16 cellular contexts compared by ENCODE assay signal in the genomic region with DNA sequence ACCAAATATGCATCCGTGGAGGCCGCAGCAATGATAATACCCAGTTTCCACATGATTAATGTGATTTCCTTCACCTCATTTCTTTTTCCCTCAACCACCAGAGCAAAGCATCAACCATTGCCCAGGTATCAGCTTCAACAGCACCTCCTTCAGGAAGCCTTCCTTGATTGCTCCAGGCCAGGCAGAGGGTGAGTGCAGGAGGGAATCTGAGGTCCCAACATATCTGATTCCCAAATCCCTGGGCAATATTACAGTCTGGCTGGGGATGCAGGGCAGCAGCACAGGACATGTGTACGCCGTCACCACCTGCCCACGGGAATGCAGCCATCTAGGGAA.
DNase-seq lines count a peak whose midpoint lies in the region; ATAC-seq, FAIRE-seq and TF ChIP-seq lines count a peak whose summit lies in the region.
"Had no signal": no experiment of that assay in that cellular context is flagged by ENCODE, and none has a peak within 500 bp of the region (broad histone marks: within the 10 kb centered on the region; RNA-seq: fewer than 3 reads in every experiment).

No MANE protein-coding gene starts in this region.

- 71% methylated on average over 5 of the region's 5 CpGs for WGBS in A549 (ENCODE audit: missing lambda C conversion rate)
- 0% methylated on average over 5 of the region's 5 CpGs for WGBS in K562 (ENCODE audit: insufficient coverage, low coverage, missing lambda C conversion rate)

- H2AFZ ChIP-seq in HCT116 (ENCODE audit: low read depth, low read length, poor library complexity, severe bottlenecking), result no peak overlapping the region
- H2AFZ ChIP-seq in K562 (ENCODE audit: low read depth, low read length), result no peak overlapping the region

- H3K27ac ChIP-seq in A549, result no peak overlapping the region
- no peak overlapping the region for H3K27ac ChIP-seq in HCT116 (ENCODE audit: low read depth, low read length)
- H3K27ac ChIP-seq in K562 (ENCODE audit: extremely low read depth, low read depth, low read length), result no peak overlapping the region
- H3K27ac ChIP-seq: BLaER1 treated with 17β-estradiol and CSF1 and Interleukin-3, amounts not matched to agents 10 nM and 100 nM had no signal

- POLR2A ChIA-PET in A549 (lab: Yijun Ruan, JAX) (no interaction called here), HCT116 (lab: Charles Lee) (no interaction called here), K562 (lab: Yijun Ruan, JAX) (no interaction called here)

- H3K79me2 ChIP-seq in HCT116 (ENCODE audit: insufficient read depth, low read length), result no peaks in the 10 kb centered on the region
- H3K79me2 ChIP-seq in K562 (ENCODE audit: control insufficient read depth, insufficient read depth, low read length), result no peaks in the 10 kb centered on the region

- RAD21 ChIA-PET in HCT116 (lab: Charles Lee; ENCODE audit: low non-redundant PET in 1 of 2, low total read pairs in 2 of 2, uncharacterized antibody in 2 of 2, unreplicated experiment in 2 of 2), result no interaction called here

- no peak for FAIRE-seq in A549 (lab: Jason Lieb, UNC)
- no peak for FAIRE-seq in K562 (lab: Jason Lieb, UNC)
- FAIRE-seq: GM12878, GM18507, HepG2, HTR-8/SVneo had no signal

- H3K4me3 ChIP-seq in A549 (no peak overlapping the region), HCT116 (replicated peaks in 1 of 2; ENCODE audit: low read depth in 1 of 2, low read length in 2 of 2) (no peak overlapping the region), K562 (no peak overlapping the region)
- H3K4me3 ChIP-seq: BLaER1 treated with 17β-estradiol and CSF1 and Interleukin-3, amounts not matched to agents 10 nM and 100 nM; GM12878 had no signal

- H3K9ac ChIP-seq in HCT116 (ENCODE audit: low read length), result no peak overlapping the region
- no peak overlapping the region for H3K9ac ChIP-seq in K562 (ENCODE audit: insufficient read depth in 1 of 2, low read depth in 2 of 2, low read length in 2 of 2)
- H3K9ac ChIP-seq: BLaER1 treated with 17β-estradiol and CSF1 and Interleukin-3, amounts not matched to agents 10 nM and 100 nM had no signal

- H3K4me2 ChIP-seq in A549, result no peak overlapping the region
- H3K4me2 ChIP-seq in HCT116 (ENCODE audit: low read length), result no peak overlapping the region
- no peak overlapping the region for H3K4me2 ChIP-seq in K562 (ENCODE audit: insufficient read depth, low read length)
- H3K4me2 ChIP-seq: BLaER1 treated with 17β-estradiol and CSF1 and Interleukin-3, amounts not matched to agents 10 nM and 100 nM had no signal

- in situ Hi-C loops in K562 (cut with MboI), result no loop called here

- no peak for TF ChIP-seq POLR2A in A549 (IDR thresholded peaks at IDR 0.05; ENCODE audit: low read length)
- TF ChIP-seq POLR2A in HCT116 (IDR thresholded peaks at IDR 0.05; ENCODE audit: borderline replicate concordance, extremely low read depth, insufficient read depth, insufficient read length), result no peak
- TF ChIP-seq POLR2A in K562 (conservative IDR thresholded peaks at IDR 0.05), result no peak

- no peaks in the 10 kb centered on the region for H3K36me3 Mint-ChIP-seq in mesothelial cell of epicardium
- H3K36me3 Mint-ChIP-seq: CD4-positive, CD25-positive, alpha-beta regulatory T cell had no signal

- no peak for DNase-seq in A549 (ENCODE audit: low read depth in 1 of 2, low spot score in 1 of 2)
- DNase-seq in HCT116 (ENCODE audit: low read depth, low spot score), result no peak
- DNase-seq in K562 (ENCODE audit: extremely low read depth in 1 of 4, low spot score in 3 of 4), result no peak
- no peak for DNase-seq in mesothelial cell of epicardium (ENCODE audit: low spot score in 2 of 2, unreplicated experiment in 2 of 2)
- DNase-seq in DMS 273 treated with DMSO at 0.1 percent for 48 hours (lab: John Stamatoyannopoulos, UW), result no peak
- no peak for DNase-seq in NCI-H2081 (lab: John Stamatoyannopoulos, UW)
- DNase-seq: 8988T; CD4-positive, CD25-positive, alpha-beta regulatory T cell; DMS79 had no signal

- TF ChIP-seq RAD21 in A549 (conservative IDR thresholded peaks at IDR 0.05 in 1 of 2, IDR thresholded peaks at IDR 0.05 in 1 of 2), result no peak; a peak in 1 of 5 replicates
- TF ChIP-seq RAD21 in HCT116 (IDR thresholded peaks at IDR 0.05; ENCODE audit: low read depth), result no peak
- TF ChIP-seq RAD21 in K562 (CRISPR knock-in tag; conservative IDR thresholded peaks at IDR 0.05 in 1 of 2, IDR thresholded peaks at IDR 0.05 in 1 of 2), result no peak

- no peaks in the 10 kb centered on the region for H3K9me3 ChIP-seq in A549
- no peaks in the 10 kb centered on the region for H3K9me3 ChIP-seq in HCT116 (ENCODE audit: control insufficient read depth in 1 of 2, insufficient read depth in 1 of 2, low read depth in 1 of 2, low read length in 2 of 2)
- no peaks in the 10 kb centered on the region for H3K9me3 ChIP-seq in K562 (replicated peaks; ENCODE audit: control insufficient read depth, insufficient read depth, low read depth, low read length)
- H3K9me3 ChIP-seq: BLaER1 treated with 17β-estradiol and CSF1 and Interleukin-3, amounts not matched to agents 10 nM and 100 nM had no signal

- TF ChIP-seq EP300 in A549 (IDR thresholded peaks at IDR 0.05) (no peak), K562 (IDR thresholded peaks at IDR 0.05; ENCODE audit: low read length) (no peak)

- H3K4me1 ChIP-seq in A549, result no peaks in the 10 kb centered on the region
- 0 out of 4 replicates have a peak, but pooled peaks cover 0 to 2% of the 10 kb centered on the region in 2 experiments for H3K4me1 ChIP-seq in HCT116 (ENCODE audit: control insufficient read depth in 1 of 2, insufficient read depth in 2 of 2, low read length in 2 of 2)
- no peaks in the 10 kb centered on the region for H3K4me1 ChIP-seq in K562 (replicated peaks in 1 of 2; ENCODE audit: control insufficient read depth in 2 of 2, insufficient read depth in 2 of 2, low read length in 2 of 2)

- H3K27me3 ChIP-seq in HCT116 (ENCODE audit: insufficient read depth, low read length) (peaks cover 14% of the 10 kb centered on the region), K562 (ENCODE audit: control insufficient read depth in 2 of 2, insufficient read depth in 2 of 2, low read length in 2 of 2) (peaks cover 16 to 73% of the 10 kb centered on the region in 2 experiments)
- H3K27me3 ChIP-seq: BLaER1 treated with 17β-estradiol and CSF1 and Interleukin-3, amounts not matched to agents 10 nM and 100 nM had no signal

- H3K27me3 Mint-ChIP-seq in mesothelial cell of epicardium (ENCODE audit: low read depth), result no peaks in the 10 kb centered on the region
- H3K27me3 Mint-ChIP-seq: CD4-positive, CD25-positive, alpha-beta regulatory T cell had no signal

- H3K4me3 Mint-ChIP-seq in mesothelial cell of epicardium, result no peak overlapping the region
- H3K4me3 Mint-ChIP-seq: CD4-positive, CD25-positive, alpha-beta regulatory T cell had no signal

- H3K36me3 ChIP-seq in HCT116 (ENCODE audit: control insufficient read depth in 1 of 2, insufficient read depth in 2 of 2, low read length in 2 of 2), result no peaks in the 10 kb centered on the region
- H3K36me3 ChIP-seq in K562 (ENCODE audit: control insufficient read depth, insufficient read depth, low read length), result no peaks in the 10 kb centered on the region
- H3K36me3 ChIP-seq: BLaER1 treated with 17β-estradiol and CSF1 and Interleukin-3, amounts not matched to agents 10 nM and 100 nM had no signal

- H3K4me1 Mint-ChIP-seq in mesothelial cell of epicardium, result peaks cover 51% of the 10 kb centered on the region
- H3K4me1 Mint-ChIP-seq: CD4-positive, CD25-positive, alpha-beta regulatory T cell had no signal

- no peak for TF ChIP-seq CTCF in A549 (IDR thresholded peaks at IDR 0.05)
- TF ChIP-seq CTCF in HCT116 (IDR thresholded peaks at IDR 0.05 in 2 of 3, conservative IDR thresholded peaks at IDR 0.05 in 1 of 3; ENCODE audit: borderline replicate concordance in 1 of 3, insufficient read depth in 1 of 3, low read depth in 2 of 3, low read length in 2 of 3), result peak in 2 of 3 experiments; percentile 2 to 5; a peak in 1 of 6 replicates
- 0 out of 6 replicates have a peak, but pooled peaks of 1 of the 3 experiments have one; percentile 6 for TF ChIP-seq CTCF in K562 (IDR thresholded peaks at IDR 0.05 in 2 of 3, conservative IDR thresholded peaks at IDR 0.05 in 1 of 3; ENCODE audit: insufficient read depth in 2 of 3, low read depth in 1 of 3, low read length in 3 of 3)
- TF ChIP-seq CTCF in mesothelial cell of epicardium (IDR thresholded peaks at IDR 0.05; ENCODE audit: unreplicated experiment), result no peak

- no peaks in the 10 kb centered on the region for H3K9me2 ChIP-seq in HCT116 (ENCODE audit: insufficient read depth)

- ATAC-seq in A549, result no peak
- peak; percentile 31; the same call in 1 of the 2 replicates for ATAC-seq in HCT116
- no peak for ATAC-seq in K562
- no peak for ATAC-seq in HG03342 (IDR thresholded peaks at IDR 0.05; ENCODE audit: unreplicated experiment)
- ATAC-seq in GM18909 (IDR thresholded peaks at IDR 0.05; ENCODE audit: poor library complexity, unreplicated experiment), result no peak
- ATAC-seq: GM12878 had no signal

- no peaks in the 10 kb centered on the region for H3K9me3 Mint-ChIP-seq in mesothelial cell of epicardium
- H3K9me3 Mint-ChIP-seq: CD4-positive, CD25-positive, alpha-beta regulatory T cell had no signal

- H3K9me1 ChIP-seq in K562 (ENCODE audit: control insufficient read depth, insufficient read depth, low read length), result peaks cover 4% of the 10 kb centered on the region

- CTCF ChIA-PET in A549 (lab: Yijun Ruan, JAX), result interaction anchor here (0.7 kb wide), 1 partner anchor 305 kb away, joined by 3 read pairs; no protein-coding TSS in a partner anchor
- CTCF ChIA-PET in HCT116 (lab: Charles Lee), result no interaction called here
- CTCF ChIA-PET in K562 (lab: Yijun Ruan, JAX; ENCODE audit: low intra/inter-chr PET ratio), result no interaction called here

- intact Hi-C loops in HCT116 (cut with micrococcal nuclease), result no loop called here
- intact Hi-C loops in K562 (cut with micrococcal nuclease), result no loop called here

- no TSS peak for BruUV-seq in HCT116 (replicated peaks; lab: Mats Ljungman, UMichigan)
- BruUV-seq in K562 (replicated peaks; lab: Mats Ljungman, UMichigan), result no TSS peak

- no peaks in the 10 kb centered on the region for H4K20me1 ChIP-seq in HCT116 (ENCODE audit: insufficient read depth)
- H4K20me1 ChIP-seq in K562 (replicated peaks; ENCODE audit: control insufficient read depth, insufficient read depth, low read length), result no peaks in the 10 kb centered on the region
- H4K20me1 ChIP-seq: BLaER1 treated with 17β-estradiol and CSF1 and Interleukin-3, amounts not matched to agents 10 nM and 100 nM had no signal

- H3K27ac Mint-ChIP-seq in mesothelial cell of epicardium, result peak overlapping the region; percentile 65
- H3K27ac Mint-ChIP-seq: CD4-positive, CD25-positive, alpha-beta regulatory T cell had no signal

TF ChIP-seq in A549, 52 proteins besides CTCF, POLR2A, EP300 and RAD21:
- TF ChIP-seq MAFK (IDR thresholded peaks at IDR 0.05; ENCODE audit: partially characterized antibody), result no peak
- TF ChIP-seq ZFP36 (IDR thresholded peaks at IDR 0.05; ENCODE audit: borderline replicate concordance, partially characterized antibody), result peak; percentile 55
TF ChIP-seq in A549: peak in this region for 1.

TF ChIP-seq in HCT116, 20 proteins besides CTCF, POLR2A, EP300 and RAD21 (continues in another document):
- TF ChIP-seq SP1 (IDR thresholded peaks at IDR 0.05; ENCODE audit: low read depth) (no peak), CBX3 (IDR thresholded peaks at IDR 0.05; ENCODE audit: low read depth) (no peak), CEBPB (IDR thresholded peaks at IDR 0.05; ENCODE audit: low read depth) (no peak)

Comparison
In these comparisons a context has a peak if more than half of its experiments do, and no peak if none do; other contexts are left out.
1. CTCF ChIP-seq: peak in HCT116 (2 of 3); none in A549 (single experiment) and mesothelial cell of epicardium (single experiment).
2. Of the 35 proteins assayed by ChIP-seq in both K562 and A549: peak only in K562: none; only in A549: none; in both: ZFP36; in neither: 33; mixed calls (peak in some experiments, not most) for 1.